Comparison of ENCODE assay signal across 1 cellular context in the genomic region with DNA sequence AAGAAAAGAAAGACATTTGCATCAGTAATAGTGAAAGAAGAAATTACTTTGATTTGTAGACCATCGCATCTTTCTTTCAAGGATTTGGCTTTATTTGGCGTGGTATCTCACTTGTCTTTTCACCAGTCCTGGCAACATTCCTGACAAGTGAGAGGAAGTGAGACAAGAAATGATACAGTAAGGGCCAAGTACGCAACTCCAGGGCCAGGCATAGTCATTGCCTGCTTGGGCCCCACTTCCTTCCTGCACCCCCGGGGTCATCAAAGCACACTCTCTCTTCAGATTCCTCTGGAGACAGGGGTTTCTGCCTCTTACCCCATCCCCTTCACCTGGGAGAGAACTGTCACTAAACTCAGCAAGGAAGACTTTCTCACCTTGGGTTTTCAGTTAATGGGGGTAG.
TF ChIP-seq lines count a peak whose summit lies in the region.

No MANE protein-coding gene starts in this region.

TF ChIP-seq in HepG2, 621 proteins besides CTCF, POLR2A, EP300 and RAD21 (continued from another document):
- TF ChIP-seq, protein P1, sequence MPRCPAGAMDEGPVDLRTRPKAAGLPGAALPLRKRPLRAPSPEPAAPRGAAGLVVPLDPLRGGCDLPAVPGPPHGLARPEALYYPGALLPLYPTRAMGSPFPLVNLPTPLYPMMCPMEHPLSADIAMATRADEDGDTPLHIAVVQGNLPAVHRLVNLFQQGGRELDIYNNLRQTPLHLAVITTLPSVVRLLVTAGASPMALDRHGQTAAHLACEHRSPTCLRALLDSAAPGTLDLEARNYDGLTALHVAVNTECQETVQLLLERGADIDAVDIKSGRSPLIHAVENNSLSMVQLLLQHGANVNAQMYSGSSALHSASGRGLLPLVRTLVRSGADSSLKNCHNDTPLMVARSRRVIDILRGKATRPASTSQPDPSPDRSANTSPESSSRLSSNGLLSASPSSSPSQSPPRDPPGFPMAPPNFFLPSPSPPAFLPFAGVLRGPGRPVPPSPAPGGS (CRISPR knock-in tag; IDR thresholded peaks at IDR 0.05) = no peak
- no peak for TF ChIP-seq ZFAT (CRISPR knock-in tag; conservative IDR thresholded peaks at IDR 0.05)
- no peak for TF ChIP-seq TEAD3 (CRISPR knock-in tag; optimal IDR thresholded peaks at IDR 0.05; ENCODE audit: borderline replicate concordance)
- no peak for TF ChIP-seq CERS6 (CRISPR knock-in tag; IDR thresholded peaks at IDR 0.05)
- TF ChIP-seq ETS1 (CRISPR knock-in tag; IDR thresholded peaks at IDR 0.05) = no peak
- TF ChIP-seq ZNF577 (CRISPR knock-in tag; IDR thresholded peaks at IDR 0.05; ENCODE audit: borderline replicate concordance, low read depth) = no peak
- no peak for TF ChIP-seq ZNF251 (CRISPR knock-in tag; IDR thresholded peaks at IDR 0.05)
- no peak for TF ChIP-seq NKX3-1 (CRISPR knock-in tag; IDR thresholded peaks at IDR 0.05)
